Comparison of ENCODE assay signal across 9 cellular contexts in the genomic region with DNA sequence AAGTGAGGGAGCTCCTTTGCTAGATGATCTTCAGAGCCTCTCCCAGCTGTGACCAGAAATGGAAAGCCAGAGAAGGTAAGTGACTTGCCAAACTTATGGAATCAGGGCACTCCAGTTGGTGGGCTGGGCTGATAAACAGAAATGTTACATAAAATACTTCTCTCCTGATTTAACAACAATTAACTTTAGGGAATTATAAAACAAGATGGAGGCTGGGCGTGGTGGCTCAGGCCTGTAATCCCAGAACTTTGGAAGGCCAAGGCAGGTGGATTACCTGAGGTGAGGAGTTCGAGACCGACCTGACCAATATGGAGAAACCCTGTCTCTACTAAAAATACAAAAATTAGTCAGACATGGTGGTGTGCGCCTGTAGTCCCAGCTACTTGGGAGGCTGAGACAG. TPM values are rescaled to one million over a fixed set of nuclear protein-coding genes. Genes with fewer than 3 reads are reported as not detected.
A peak's percentile ranks its signal among the peaks of the same experiment; 100 is the strongest.
DNase-seq lines count a peak whose midpoint lies in the region; ATAC-seq, FAIRE-seq and TF ChIP-seq lines count a peak whose summit lies in the region.
"Had no signal": no experiment of that assay in that cellular context is flagged by ENCODE, and none has a peak within 500 bp of the region (broad histone marks: within the 10 kb centered on the region; RNA-seq: fewer than 3 reads in every experiment).

No MANE protein-coding gene starts in this region.

- ATAC-seq in HG02970 (IDR thresholded peaks at IDR 0.05; ENCODE audit: low FRiP score, unreplicated experiment), result no peak

- peaks cover 19% of the 10 kb centered on the region for H3K36me3 ChIP-seq in CD8-positive, alpha-beta memory T cell (ENCODE audit: insufficient read depth, low read length)
- H3K36me3 ChIP-seq in Karpas-422 (ENCODE audit: insufficient read depth, low read length) (peaks cover 23% of the 10 kb centered on the region), mammary epithelial cell (ENCODE audit: insufficient read depth, low read length) (peaks cover 5% of the 10 kb centered on the region), neuron (ENCODE audit: insufficient read depth, low read length) (peaks cover 20% of the 10 kb centered on the region), small intestine (ENCODE audit: control insufficient read depth in 2 of 2, insufficient read depth in 2 of 2, low read length in 2 of 2) (peaks cover 3 to 6% of the 10 kb centered on the region in 2 donors)

- no peak for TF ChIP-seq CTCF in mammary epithelial cell (conservative IDR thresholded peaks at IDR 0.05 in 1 of 2, IDR thresholded peaks at IDR 0.05 in 1 of 2; ENCODE audit: extremely low read depth in 1 of 2, insufficient read depth in 1 of 2, low read depth in 1 of 2, low read length in 2 of 2)

- intact Hi-C loops in mammary epithelial cell (cut with micrococcal nuclease), result loop anchor here (5.0 to 10.0 kb wide), 3 partner anchors 56 to 887 kb away; a partner anchor contains a TSS

- WGBS in mammary epithelial cell (ENCODE audit: low coverage, missing lambda C conversion rate), result 97% methylated on average over 4 of the region's 4 CpGs
- 92 to 98% (median 95%) methylated on average over 4 of the region's 4 CpGs for WGBS in small intestine, 3 donors

- peaks cover 47 to 50% (median 48%) of the 10 kb centered on the region in 3 donors for H3K4me1 Mint-ChIP-seq in CD8-positive, alpha-beta memory T cell

- peak overlapping the region; percentile 96 for H3K4me3 ChIP-seq in CD8-positive, alpha-beta memory T cell (ENCODE audit: low read length)
- H3K4me3 ChIP-seq in Karpas-422 (ENCODE audit: low read length) (peak overlapping the region; percentile 94), mammary epithelial cell (replicated peaks in 1 of 3; ENCODE audit: insufficient read depth in 1 of 3, low read depth in 2 of 3, low read length in 3 of 3) (no peak overlapping the region), neuron (ENCODE audit: low read length) (peak overlapping the region; percentile 54), small intestine (ENCODE audit: low read depth in 1 of 2, low read length in 2 of 2) (no peak overlapping the region)

- in situ Hi-C loops in mammary epithelial cell (cut with MboI; ENCODE audit: low sequenced_read_pairs in 2 of 2), result no loop called here

- H3K4me3 Mint-ChIP-seq in CD8-positive, alpha-beta memory T cell, result peak overlapping the region; percentile 97 to 100 (median 99)

- peaks cover 7 to 19% of the 10 kb centered on the region in 2 donors for H3K27me3 Mint-ChIP-seq in CD8-positive, alpha-beta memory T cell

- FAIRE-seq in small intestine (lab: Jason Lieb, UNC), result no peak

- H3K27ac Mint-ChIP-seq in CD8-positive, alpha-beta memory T cell, result peak overlapping the region in 7 of 8 donors; percentile 61 to 99 (median 98)

- H3K4me2 ChIP-seq in Karpas-422 (ENCODE audit: low read depth, low read length, poor library complexity, severe bottlenecking), result peak overlapping the region; percentile 98
- peak overlapping the region; percentile 62 for H3K4me2 ChIP-seq in mammary epithelial cell (ENCODE audit: insufficient read depth, low read depth, low read length)

- H3K9me2 ChIP-seq in Karpas-422 (replicated peaks; ENCODE audit: insufficient read depth, low read length), result no peaks in the 10 kb centered on the region

- POLR2A ChIA-PET in CD8-positive, alpha-beta memory T cell (lab: Charles Lee), result no interaction called here

- peaks cover 29% of the 10 kb centered on the region for H3K4me1 ChIP-seq in CD8-positive, alpha-beta memory T cell (ENCODE audit: insufficient read depth, low read length)
- H3K4me1 ChIP-seq in Karpas-422 (ENCODE audit: low read length) (peaks cover 16% of the 10 kb centered on the region), mammary epithelial cell (ENCODE audit: insufficient read depth, low read length) (peaks cover 13% of the 10 kb centered on the region), neuron (ENCODE audit: insufficient read depth, low read length) (peaks cover 12% of the 10 kb centered on the region), small intestine (ENCODE audit: control insufficient read depth in 2 of 2, insufficient read depth in 1 of 2, low read depth in 1 of 2, low read length in 1 of 2) (peaks cover 4% of the 10 kb centered on the region in 2 donors)

- peaks cover 4% of the 10 kb centered on the region for H3K27me3 ChIP-seq in CD8-positive, alpha-beta memory T cell (ENCODE audit: insufficient read depth, low read length, poor library complexity, severe bottlenecking)
- H3K27me3 ChIP-seq in Karpas-422 (ENCODE audit: low read length) (no peaks in the 10 kb centered on the region), mammary epithelial cell (ENCODE audit: insufficient read depth, low read length) (no peaks in the 10 kb centered on the region), neuron (ENCODE audit: insufficient read depth, low read length) (no peaks in the 10 kb centered on the region), small intestine (ENCODE audit: control insufficient read depth in 2 of 2, insufficient read depth in 2 of 2, low read length in 2 of 2) (no peaks in the 10 kb centered on the region)

- dilution Hi-C loops in mammary epithelial cell (cut with HindIII; ENCODE audit: low sequenced_read_pairs), result no loop called here

- no peaks in the 10 kb centered on the region for H3K9me3 Mint-ChIP-seq in CD8-positive, alpha-beta memory T cell

- CTCF ChIA-PET in CD8-positive, alpha-beta memory T cell (lab: Charles Lee), result no interaction called here
- CTCF ChIA-PET in mammary epithelial cell (lab: Charles Lee; ENCODE audit: low non-redundant PET), result no interaction called here

- no peaks in the 10 kb centered on the region for H3K9me3 ChIP-seq in CD8-positive, alpha-beta memory T cell (ENCODE audit: low read length)
- H3K9me3 ChIP-seq in Karpas-422 (ENCODE audit: low read length) (no peaks in the 10 kb centered on the region), mammary epithelial cell (replicated peaks; ENCODE audit: insufficient read depth, low read length) (no peaks in the 10 kb centered on the region), neuron (ENCODE audit: low read length) (peaks cover 2% of the 10 kb centered on the region), small intestine (ENCODE audit: control insufficient read depth, low read depth) (no peaks in the 10 kb centered on the region)

- peak overlapping the region; percentile 51 for H3K27ac ChIP-seq in CD8-positive, alpha-beta memory T cell (ENCODE audit: low read depth, low read length)
- H3K27ac ChIP-seq in Karpas-422 (ENCODE audit: low read length), result no peak overlapping the region
- no peak overlapping the region for H3K27ac ChIP-seq in mammary epithelial cell (ENCODE audit: insufficient read depth, low read depth, low read length)
- no peak overlapping the region for H3K27ac ChIP-seq in small intestine (ENCODE audit: low read depth in 1 of 2, low read length in 1 of 2)
- H3K27ac ChIP-seq in caudate nucleus (ENCODE audit: low read depth, low read length), result no peak overlapping the region

- peak overlapping the region; percentile 90 for H3K9ac ChIP-seq in Karpas-422 (ENCODE audit: low read length)
- H3K9ac ChIP-seq in mammary epithelial cell (ENCODE audit: insufficient read depth, low read length), result no peak overlapping the region

- DNase-seq in CD8-positive, alpha-beta memory T cell, result no peak
- DNase-seq in Karpas-422 (no peak), mammary epithelial cell (no peak), small intestine (no peak), NCI-H2081 (lab: John Stamatoyannopoulos, UW) (no peak), caudate nucleus (lab: John Stamatoyannopoulos, UW) (no peak)
- DNase-seq: amniotic stem cell had no signal

- peaks cover 22% of the 10 kb centered on the region for H4K20me1 ChIP-seq in Karpas-422 (ENCODE audit: insufficient read depth, low read depth, low read length)
- H4K20me1 ChIP-seq in mammary epithelial cell (ENCODE audit: insufficient read depth, low read length), result no peaks in the 10 kb centered on the region

- H3K36me3 Mint-ChIP-seq in CD8-positive, alpha-beta memory T cell, result peaks cover 5 to 43% (median 7%) of the 10 kb centered on the region in 3 donors

- BruUV-seq in mammary epithelial cell (replicated peaks; lab: Mats Ljungman, UMichigan), result no TSS peak

- H3K79me2 ChIP-seq in Karpas-422 (ENCODE audit: low read length) (peaks cover 30% of the 10 kb centered on the region), mammary epithelial cell (ENCODE audit: insufficient read depth, low read length) (peaks cover 39% of the 10 kb centered on the region)

- H2AFZ ChIP-seq in Karpas-422 (ENCODE audit: low read length), result peak overlapping the region; percentile 97
- peak overlapping the region; percentile 98 for H2AFZ ChIP-seq in mammary epithelial cell (ENCODE audit: low read depth, low read length)
- H2AFZ ChIP-seq in neuron (ENCODE audit: low read depth, low read length), result peak overlapping the region; percentile 62

RNA-seq across cellular contexts. Expression of a gene that starts 0.9 kb away (rescaled TPM):
- 10 to 100 TPM; 58.8 to 66.8 TPM for total RNA-seq in CD8-positive, alpha-beta memory T cell
- polyA plus RNA-seq in CD8-positive, alpha-beta memory T cell, result 118 TPM
- total RNA-seq in Karpas-422 (2014; rRNA removed; shearing (Covaris generic); ENCODE audit: low replicate concordance), result 13.1 and 19.6 TPM in 2 replicates
- 10 to 100 TPM; 17.0 to 59.5 TPM for total RNA-seq in mammary epithelial cell
- polyA plus RNA-seq in mammary epithelial cell (38.5 TPM), small intestine (10 to 100 TPM; 37.6 to 43.8 (median 42.3) TPM)
- 6.0 TPM for polyA minus RNA-seq in mammary epithelial cell

Comparison
In these comparisons a context has a peak if more than half of its experiments do, and no peak if none do; other contexts are left out.
1. H3K4me3 ChIP-seq: peak in CD8-positive, alpha-beta memory T cell (single experiment), Karpas-422 (single experiment) and neuron (single experiment); none in mammary epithelial cell (0 of 3) and small intestine (0 of 2).
2. Peak in every context shown above with its lines, with median percentiles within 50 percentile points of each other: H2AFZ ChIP-seq.